ENCODE assay signal across 9 cellular contexts in the genomic region with DNA sequence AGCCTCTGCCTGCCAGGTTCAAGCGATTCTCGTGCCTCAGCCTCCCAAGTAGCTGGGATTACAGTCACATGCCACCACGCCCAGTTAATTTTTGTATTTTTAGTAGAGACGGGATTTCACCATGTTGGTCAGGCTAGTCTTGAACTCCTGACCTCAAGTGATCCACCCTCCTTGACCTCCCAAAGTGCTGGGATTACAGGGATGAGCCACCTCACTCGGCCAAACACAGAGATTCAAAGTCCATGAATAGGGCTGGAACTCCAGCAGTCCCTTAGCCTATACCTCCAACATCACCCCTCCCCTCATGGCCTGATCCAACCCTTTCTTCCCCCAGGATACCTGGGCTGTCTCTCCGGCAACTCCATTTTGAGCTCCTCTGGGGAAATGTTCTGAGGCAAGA. TPM values are rescaled to one million over a fixed set of nuclear protein-coding genes. Genes with fewer than 3 reads are reported as not detected.
"Had no signal": no experiment of that assay in that cellular context is flagged by ENCODE, and none has a peak within 500 bp of the region (broad histone marks: within the 10 kb centered on the region; RNA-seq: fewer than 3 reads in every experiment).

No MANE protein-coding gene starts in this region.

RNA-seq across cellular contexts. Expression of a gene that starts 3.1 kb away (rescaled TPM):
- total RNA-seq: epithelial cell of proximal tubule had no signal

RNA-seq across cellular contexts. Expression of a gene that starts 36.5 kb away (rescaled TPM):
- total RNA-seq: activated CD8-positive, alpha-beta memory T cell treated with anti-CD3 and anti-CD28 coated beads for 36 hours; epithelial cell of proximal tubule; gastroesophageal sphincter; kidney; left ventricle myocardium inferior; neural crest cell; pancreas; testis; upper lobe of right lung had no signal
- polyA plus RNA-seq: pancreas had no signal
